In the genomic region with DNA sequence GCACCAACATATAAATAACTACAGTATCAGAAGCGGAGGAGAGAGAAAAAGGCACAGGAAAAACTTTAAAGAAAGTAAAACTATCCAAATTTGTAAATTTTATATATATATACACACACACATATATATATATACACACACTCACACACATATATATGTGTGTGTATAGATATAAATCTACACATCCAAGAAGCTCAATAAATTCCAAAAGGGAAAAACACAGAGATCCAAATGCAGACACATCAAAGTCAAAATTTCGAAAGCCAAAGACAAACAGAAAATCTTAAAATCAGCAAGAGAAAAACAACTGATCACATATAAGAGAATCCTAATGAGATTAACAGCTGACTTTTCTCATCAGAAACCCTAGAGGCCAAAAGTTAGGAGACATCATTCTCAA, we compare ENCODE assay signal across 32 cellular contexts.
"Had no signal": no experiment of that assay in that cellular context is flagged by ENCODE, and none has a peak within 500 bp of the region (broad histone marks: within the 10 kb centered on the region; RNA-seq: fewer than 3 reads in every experiment).

No MANE protein-coding gene starts in this region.

- DNase-seq: activated CD4-positive, alpha-beta T cell treated with anti-CD3 and anti-CD28 coated beads, Interleukin-2, amount 10 ng/mL, durations not matched to agents 24 days and 14 days; activated CD4-positive, alpha-beta T cell treated with anti-CD3 and anti-CD28 coated beads, Interleukin-2, amount 50 U/mL, for 4 hours; activated CD8-positive, alpha-beta memory T cell treated with anti-CD3 and anti-CD28 coated beads, Interleukin-2, amount 50 U/mL, for 4 hours; activated effector memory CD4-positive, alpha-beta T cell treated with anti-CD3 and anti-CD28 coated beads, Interleukin-2, amount 50 U/mL, for 16 hours; activated naive CD4-positive, alpha-beta T cell; activated naive CD4-positive, alpha-beta T cell treated with anti-CD3 and anti-CD28 coated beads, Interleukin-2, amount 50 U/mL, for 16 hours; activated T-cell treated with anti-CD3 and anti-CD28 coated beads for 4 hours; adrenal gland; body of pancreas; Kasumi-1; KG1; MG63; NCI-H1048; NCI-H1436 treated with DMSO at 0.1 percent for 48 hours; NCI-H1694 treated with DMSO at 0.1 percent for 48 hours; NCI-H2029; NCI-H345; NCI-H510A; NCI-H526; NCI-H748 treated with DMSO at 0.1 percent for 48 hours; NK-92 treated with Interleukin-12 subunit alpha and Interleukin-12 subunit beta, amount 100 ng/mL, for 24 hours; PC-3; Peyer's patch; RPMI8226; SHP77 treated with DMSO at 0.1 percent for 48 hours; SK-N-SH had no signal

- FAIRE-seq: astrocyte, TTC549 had no signal

- H3K9me3 ChIP-seq: adrenal gland, body of pancreas, breast epithelium, MG63, Peyer's patch, SJSA1, SK-N-SH had no signal

- H3K27ac Mint-ChIP-seq: activated CD4-positive, alpha-beta T cell treated with anti-CD3 and anti-CD28 coated beads, Interleukin-2, amount 10 ng/mL, durations not matched to agents 24 days and 14 days; activated T-helper 1 cell treated with anti-CD3 and anti-CD28 coated beads, Interleukin-12 subunit alpha, Interleukin-12 subunit beta, Interleukin-2, Interleukin-4 antibody, amounts not matched to agents 30 ng/mL and 10 ng/mL and 1 ng/mL, durations not matched to agents 14 hours and 24 hours and 36 hours; T-helper 2 cell treated with Interferon-gamma antibody and Interleukin-4, amounts not matched to agents 5 μg/mL and 100 μg/mL, for 36 hours had no signal

- H3K4me3 Mint-ChIP-seq: activated CD4-positive, alpha-beta T cell treated with anti-CD3 and anti-CD28 coated beads, Interleukin-2, amount 10 ng/mL, durations not matched to agents 24 days and 14 days; activated T-helper 1 cell treated with anti-CD3 and anti-CD28 coated beads, Interleukin-12 subunit alpha, Interleukin-12 subunit beta, Interleukin-2, Interleukin-4 antibody, amounts not matched to agents 30 ng/mL and 10 ng/mL and 1 ng/mL, durations not matched to agents 14 hours and 24 hours and 36 hours; T-helper 2 cell treated with Interferon-gamma antibody and Interleukin-4, amounts not matched to agents 5 μg/mL and 100 μg/mL, for 36 hours had no signal

- H3K27me3 ChIP-seq: adrenal gland, body of pancreas, breast epithelium, MG63, Peyer's patch, SJSA1 had no signal

- H3K4me3 ChIP-seq: adrenal gland, body of pancreas, breast epithelium, MG63, Peyer's patch, SJSA1 had no signal

- H3K9ac ChIP-seq: SK-N-SH had no signal

- H3K27me3 Mint-ChIP-seq: activated CD4-positive, alpha-beta T cell treated with anti-CD3 and anti-CD28 coated beads, Interleukin-2, amount 10 ng/mL, durations not matched to agents 24 days and 14 days had no signal

- H3K9me3 Mint-ChIP-seq: activated CD4-positive, alpha-beta T cell treated with anti-CD3 and anti-CD28 coated beads, Interleukin-2, amount 10 ng/mL, durations not matched to agents 24 days and 14 days; activated T-helper 1 cell treated with anti-CD3 and anti-CD28 coated beads, Interleukin-12 subunit alpha, Interleukin-12 subunit beta, Interleukin-2, Interleukin-4 antibody, amounts not matched to agents 30 ng/mL and 10 ng/mL and 1 ng/mL, durations not matched to agents 14 hours and 24 hours and 36 hours; T-helper 2 cell treated with Interferon-gamma antibody and Interleukin-4, amounts not matched to agents 5 μg/mL and 100 μg/mL, for 36 hours had no signal

- H3K4me1 ChIP-seq: breast epithelium, Peyer's patch, SJSA1 had no signal

- H3K4me2 ChIP-seq: SK-N-SH had no signal

- ATAC-seq: body of pancreas, PC-3 had no signal

- H3K36me3 ChIP-seq: adrenal gland, breast epithelium, MG63, Peyer's patch, SJSA1 had no signal

- H3K27ac ChIP-seq: body of pancreas, breast epithelium, Peyer's patch, SJSA1 had no signal
